ENCODE assay signal across 20 cellular contexts in the genomic region with DNA sequence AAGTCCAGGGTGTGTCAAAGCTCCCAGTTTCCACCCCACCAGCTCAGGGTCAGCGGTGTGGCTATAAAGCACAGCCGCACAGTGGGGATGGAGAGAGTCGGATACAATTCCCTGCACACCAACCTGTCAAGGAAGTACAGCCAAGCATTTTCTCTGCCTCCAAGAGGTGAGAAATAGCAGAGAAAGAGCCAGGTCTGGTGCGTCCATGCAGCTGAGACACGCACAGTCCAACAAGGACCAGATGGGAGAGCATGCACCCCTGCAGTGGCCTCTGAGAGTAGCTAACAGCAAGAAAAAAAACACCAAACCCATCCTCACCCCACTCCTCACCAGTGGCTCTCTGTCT.
DNase-seq lines count a peak whose midpoint lies in the region; ATAC-seq, FAIRE-seq and TF ChIP-seq lines count a peak whose summit lies in the region.
"Had no signal": no experiment of that assay in that cellular context is flagged by ENCODE, and none has a peak within 500 bp of the region (broad histone marks: within the 10 kb centered on the region; RNA-seq: fewer than 3 reads in every experiment).

No MANE protein-coding gene starts in this region.

- no peak overlapping the region for H3K14ac ChIP-seq in IMR-90 (replicated peaks; ENCODE audit: low read depth, low read length)
- H3K14ac ChIP-seq in H1 (ENCODE audit: insufficient read length): no peak overlapping the region

- H3K9ac ChIP-seq in IMR-90 (ENCODE audit: low read depth, low read length) (no peak overlapping the region), H1 (replicated peaks in 1 of 4; ENCODE audit: extremely low read depth in 1 of 4, low read depth in 3 of 4, low read length in 3 of 4) (no peak overlapping the region)
- H3K9ac ChIP-seq: BLaER1 treated with 17β-estradiol and CSF1 and Interleukin-3, amounts not matched to agents 10 nM and 100 nM; GM23248 had no signal

- BruUV-seq in A673 (replicated peaks; lab: Mats Ljungman, UMichigan) (no TSS peak), IMR-90 (replicated peaks; lab: Mats Ljungman, UMichigan) (no TSS peak)

- no peak overlapping the region for H2AK5ac ChIP-seq in IMR-90 (ENCODE audit: low read depth, low read length)
- H2AK5ac ChIP-seq in H1 (ENCODE audit: low read depth, low read length): no peak overlapping the region

- H3K4me1 ChIP-seq in A673 (ENCODE audit: insufficient read depth, low read length, poor library complexity, severe bottlenecking): peaks cover 16% of the 10 kb centered on the region
- H3K4me1 ChIP-seq in IMR-90 (ENCODE audit: control insufficient read depth, insufficient read depth, low read length): no peaks in the 10 kb centered on the region
- H3K4me1 ChIP-seq in H1 (replicated peaks in 1 of 4; ENCODE audit: control insufficient read depth in 3 of 4, insufficient read depth in 4 of 4, low read length in 3 of 4): peaks cover 2 to 9% (median 7%) of the 10 kb centered on the region in 4 experiments; a peak in 6 of 7 replicates
- no peaks in the 10 kb centered on the region for H3K4me1 ChIP-seq in suprapubic skin

- H3K23ac ChIP-seq in IMR-90 (ENCODE audit: low read depth, low read length): no peak overlapping the region
- H3K23ac ChIP-seq in H1 (ENCODE audit: insufficient read length): no peak overlapping the region

- H3K4me2 ChIP-seq in IMR-90 (ENCODE audit: low read depth, low read length) (no peak overlapping the region), H1 (ENCODE audit: insufficient read depth in 1 of 2, low read depth in 2 of 2, low read length in 2 of 2) (peak overlapping the region in 1 of 2 experiments; percentile 32; a peak in 1 of 4 replicates)
- H3K4me2 ChIP-seq: BLaER1 treated with 17β-estradiol and CSF1 and Interleukin-3, amounts not matched to agents 10 nM and 100 nM had no signal

- H3K18ac ChIP-seq in IMR-90 (ENCODE audit: low read depth, low read length) (no peak overlapping the region), H1 (ENCODE audit: extremely low read depth, low read length) (peak overlapping the region; percentile 48; the same call in 1 of the 2 replicates)

- intact Hi-C loops in A673 (cut with micrococcal nuclease; ENCODE audit: unreplicated experiment) (no loop called here), IMR-90 (cut with micrococcal nuclease) (no loop called here)

- no peak overlapping the region for H2AK9ac ChIP-seq in IMR-90 (replicated peaks; ENCODE audit: low read depth, low read length, poor library complexity)

- CTCF ChIA-PET in A673 (lab: Charles Lee): no interaction called here
- CTCF ChIA-PET in IMR-90 (lab: Yijun Ruan, JAX): no interaction called here
- CTCF ChIA-PET in H1 (lab: Charles Lee; ENCODE audit: partially characterized antibody): interaction anchor here (1.2 kb wide), 1 partner anchor 41 kb away, joined by 3 read pairs; no protein-coding TSS in a partner anchor

- H2BK12ac ChIP-seq in H1 (ENCODE audit: low read depth, low read length): no peak overlapping the region

- H3K27ac ChIP-seq in A673 (ENCODE audit: low read depth, low read length, poor library complexity, severe bottlenecking) (peak overlapping the region; percentile 49), IMR-90 (ENCODE audit: insufficient read depth, low read length) (no peak overlapping the region), H1 (ENCODE audit: low read depth, low read length) (no peak overlapping the region), suprapubic skin (no peak overlapping the region)
- H3K27ac ChIP-seq: BLaER1 treated with 17β-estradiol and CSF1 and Interleukin-3, amounts not matched to agents 10 nM and 100 nM; GM23248; HL-60 had no signal

- H3K4me3 ChIP-seq in A673 (ENCODE audit: low read depth, low read length, poor library complexity, severe bottlenecking): no peak overlapping the region
- H3K4me3 ChIP-seq in IMR-90 (ENCODE audit: insufficient read depth, low read depth, low read length): no peak overlapping the region
- H3K4me3 ChIP-seq in bronchial epithelial cell (ENCODE audit: low read depth, low read length): no peak overlapping the region
- 0 out of 8 replicates have a peak overlapping the region, but pooled peaks of 1 of the 4 experiments have one; percentile 0 for H3K4me3 ChIP-seq in H1 (ENCODE audit: extremely low read depth in 1 of 4, insufficient read depth in 2 of 4, low read depth in 3 of 4, low read length in 4 of 4)
- no peak overlapping the region for H3K4me3 ChIP-seq in suprapubic skin
- H3K4me3 ChIP-seq: BLaER1 treated with 17β-estradiol and CSF1 and Interleukin-3, amounts not matched to agents 10 nM and 100 nM; GM23248 had no signal

- dilution Hi-C loops in IMR-90 (cut with HindIII; ENCODE audit: low sequenced_read_pairs, unreplicated experiment): no loop called here

- H3K36me3 ChIP-seq in A673 (ENCODE audit: insufficient read depth, low read length, poor library complexity, severe bottlenecking): no peaks in the 10 kb centered on the region
- H3K36me3 ChIP-seq in IMR-90 (ENCODE audit: control insufficient read depth, insufficient read depth, low read length): no peaks in the 10 kb centered on the region
- H3K36me3 ChIP-seq in bronchial epithelial cell (ENCODE audit: control insufficient read depth, insufficient read depth, low read length): no peaks in the 10 kb centered on the region
- no peaks in the 10 kb centered on the region for H3K36me3 ChIP-seq in H1 (ENCODE audit: control insufficient read depth in 2 of 4, insufficient read depth in 4 of 4, low read length in 3 of 4)
- no peaks in the 10 kb centered on the region for H3K36me3 ChIP-seq in suprapubic skin
- H3K36me3 ChIP-seq: BLaER1 treated with 17β-estradiol and CSF1 and Interleukin-3, amounts not matched to agents 10 nM and 100 nM had no signal

- H3K79me2 ChIP-seq in H1 (ENCODE audit: control insufficient read depth in 1 of 2, insufficient read depth in 2 of 2, low read length in 2 of 2): no peaks in the 10 kb centered on the region

- 57% methylated on average over 2 of the region's 5 CpGs; no CpG with 5 or more reads in 1 of the 2 experiments for WGBS in IMR-90 (ENCODE audit: extremely low coverage in 2 of 2, insufficient read length in 1 of 2), 2 experiments
- 88% methylated on average over 5 of the region's 5 CpGs; no CpG with 5 or more reads in 1 of the 2 experiments for WGBS in H1 (ENCODE audit: extremely low coverage in 1 of 2, insufficient coverage in 1 of 2, insufficient read length in 1 of 2, insufficient replicate concordance in 2 of 2, low coverage in 1 of 2, low lambda C conversion rate in 2 of 2, missing lambda C conversion rate in 1 of 2), 2 experiments
- 93% methylated on average over 5 of the region's 5 CpGs for WGBS in suprapubic skin

- H3K9me1 ChIP-seq in IMR-90 (ENCODE audit: insufficient read depth, low read length): no peaks in the 10 kb centered on the region

- no peaks in the 10 kb centered on the region for H3K23me2 ChIP-seq in H1 (ENCODE audit: low read depth, low read length)

- H2AFZ ChIP-seq in IMR-90 (replicated peaks; ENCODE audit: low read length, poor library complexity): peak overlapping the region; percentile 6
- 0 out of 2 replicates have a peak overlapping the region, but pooled peaks have one; percentile 9 for H2AFZ ChIP-seq in H1 (ENCODE audit: low read length)
- H2AFZ ChIP-seq: GM23248 had no signal

- in situ Hi-C loops in IMR-90 (cut with MboI; ENCODE audit: low sequenced_read_pairs): no loop called here

- no peak overlapping the region for H3K4ac ChIP-seq in IMR-90 (ENCODE audit: low read depth, low read length)
- H3K4ac ChIP-seq in H1 (replicated peaks; ENCODE audit: insufficient read length, low read depth, low read length): no peak overlapping the region

- ATAC-seq in IMR-90 (ENCODE audit: low read depth) (no peak), HG02852 (IDR thresholded peaks at IDR 0.05; ENCODE audit: unreplicated experiment) (no peak)

- TF ChIP-seq CTCF in A673 (conservative IDR thresholded peaks at IDR 0.05; ENCODE audit: low read depth, low read length) (no peak), IMR-90 (conservative IDR thresholded peaks at IDR 0.05; ENCODE audit: low read depth, low read length) (no peak), bronchial epithelial cell (IDR thresholded peaks at IDR 0.05; ENCODE audit: insufficient read depth, low read length, severe bottlenecking) (no peak), H1 (IDR thresholded peaks at IDR 0.05; ENCODE audit: control extremely low read depth in 1 of 3, insufficient read depth in 1 of 3, low read depth in 1 of 3, low read length in 3 of 3) (no peak), suprapubic skin (IDR thresholded peaks at IDR 0.05) (no peak)

- TF ChIP-seq EP300 in H1 (IDR thresholded peaks at IDR 0.05; ENCODE audit: borderline replicate concordance in 1 of 2, low read depth in 2 of 2, low read length in 2 of 2) (no peak), suprapubic skin (IDR thresholded peaks at IDR 0.05) (no peak)

- FAIRE-seq in bronchial epithelial cell (lab: Jason Lieb, UNC) (peak; percentile 80), H1 (lab: Jason Lieb, UNC) (no peak), HTR-8/SVneo (lab: Jason Lieb, UNC) (no peak)
- FAIRE-seq: G401.6 had no signal

- H3K79me1 ChIP-seq in IMR-90 (ENCODE audit: low read depth in 1 of 2, low read length in 2 of 2): no peaks in the 10 kb centered on the region
- no peaks in the 10 kb centered on the region for H3K79me1 ChIP-seq in H1 (ENCODE audit: low read depth, low read length)

- H4K5ac ChIP-seq in IMR-90 (ENCODE audit: low read depth, low read length) (no peak overlapping the region), H1 (ENCODE audit: insufficient read length, low read depth, low read length) (no peak overlapping the region)

- DNase-seq in A673 (ENCODE audit: low spot score) (no peak), IMR-90 (no peak), bronchial epithelial cell (ENCODE audit: low read depth) (no peak), H1 (ENCODE audit: low read depth in 1 of 2, low spot score in 2 of 2) (no peak), suprapubic skin (ENCODE audit: low spot score in 2 of 2) (no peak), HTR-8/SVneo (ENCODE audit: insufficient read length, low spot score) (no peak), hepatic stellate cell (ENCODE audit: low spot score) (no peak)
- DNase-seq: 8988T; ACHN; Calu3; CD4-positive, CD25-positive, alpha-beta regulatory T cell; DMS 273 treated with DMSO at 0.1 percent for 48 hours; DMS79; HCEC 1CT; HFFc6 had no signal

- H2BK5ac ChIP-seq in IMR-90 (ENCODE audit: low read depth, low read length, poor library complexity, severe bottlenecking) (no peak overlapping the region), H1 (ENCODE audit: low read depth, low read length) (peak overlapping the region; percentile 40; the same call in 1 of the 2 replicates)

- H4K20me1 ChIP-seq in IMR-90 (ENCODE audit: insufficient read depth, low read length) (no peaks in the 10 kb centered on the region), H1 (replicated peaks in 1 of 2; ENCODE audit: control insufficient read depth in 1 of 2, insufficient read depth in 2 of 2, low read length in 2 of 2) (no peaks in the 10 kb centered on the region)
- H4K20me1 ChIP-seq: BLaER1 treated with 17β-estradiol and CSF1 and Interleukin-3, amounts not matched to agents 10 nM and 100 nM had no signal

- TF ChIP-seq POLR2A in IMR-90 (IDR thresholded peaks at IDR 0.05; ENCODE audit: low read depth, low read length): no peak
- TF ChIP-seq POLR2A in H1 (IDR thresholded peaks at IDR 0.05; ENCODE audit: control extremely low read depth in 1 of 2, low read depth in 2 of 2, low read length in 2 of 2): no peak
- no peak for TF ChIP-seq POLR2A in suprapubic skin (IDR thresholded peaks at IDR 0.05)

- H4K8ac ChIP-seq in IMR-90 (ENCODE audit: low read depth in 2 of 2, low read length in 2 of 2) (no peak overlapping the region), H1 (ENCODE audit: extremely low read depth, insufficient read depth, low read length) (no peak overlapping the region)

- no peak overlapping the region for H2BK120ac ChIP-seq in IMR-90 (ENCODE audit: low read depth, low read length)
- H2BK120ac ChIP-seq in H1 (replicated peaks; ENCODE audit: low read depth, low read length): no peak overlapping the region

- TF ChIP-seq RAD21 in IMR-90 (IDR thresholded peaks at IDR 0.05; ENCODE audit: low read length) (no peak), H1 (IDR thresholded peaks at IDR 0.05 in 1 of 2, conservative IDR thresholded peaks at IDR 0.05 in 1 of 2; ENCODE audit: low read depth in 2 of 2, low read length in 2 of 2) (no peak)

- H3K27me3 ChIP-seq in A673 (replicated peaks; ENCODE audit: insufficient read depth, low read depth, low read length, poor library complexity) (no peaks in the 10 kb centered on the region), IMR-90 (ENCODE audit: control insufficient read depth, insufficient read depth, low read length) (peaks cover 12% of the 10 kb centered on the region), bronchial epithelial cell (ENCODE audit: control insufficient read depth, insufficient read depth, low read length) (no peaks in the 10 kb centered on the region), H1 (replicated peaks in 1 of 4; ENCODE audit: control insufficient read depth in 3 of 4, extremely low read depth in 1 of 4, insufficient read depth in 3 of 4, low read length in 3 of 4) (peaks cover 0 to 2% (median 0%) of the 10 kb centered on the region in 4 experiments; a peak in 1 of 7 replicates), suprapubic skin (no peaks in the 10 kb centered on the region)
- H3K27me3 ChIP-seq: BLaER1 treated with 17β-estradiol and CSF1 and Interleukin-3, amounts not matched to agents 10 nM and 100 nM had no signal

- H2BK20ac ChIP-seq in IMR-90 (ENCODE audit: low read depth, low read length) (no peak overlapping the region), H1 (ENCODE audit: low read length) (no peak overlapping the region)

- POLR2A ChIA-PET in A673 (lab: Charles Lee; ENCODE audit: low non-redundant PET) (no interaction called here), IMR-90 (lab: Charles Lee; ENCODE audit: unreplicated experiment) (no interaction called here), H1 (lab: Charles Lee; ENCODE audit: partially characterized antibody) (interaction anchor here (0.6 to 1.3 kb wide), 3 partner anchors 11 to 88 kb away, joined by 3 read pairs; no protein-coding TSS in a partner anchor)

- H3K9me3 ChIP-seq in A673 (ENCODE audit: low read depth, low read length, poor library complexity, severe bottlenecking) (no peaks in the 10 kb centered on the region), IMR-90 (ENCODE audit: control insufficient read depth, insufficient read depth, low read length) (no peaks in the 10 kb centered on the region), H1 (ENCODE audit: insufficient read depth in 2 of 2, low read depth in 1 of 2, low read length in 1 of 2) (no peaks in the 10 kb centered on the region; a peak in 1 of 4 replicates), suprapubic skin (no peaks in the 10 kb centered on the region)

- H4K91ac ChIP-seq in IMR-90 (ENCODE audit: insufficient read depth, low read depth, low read length): no peak overlapping the region
- no peak overlapping the region for H4K91ac ChIP-seq in H1 (replicated peaks; ENCODE audit: insufficient read length, low read length)

- H2BK15ac ChIP-seq in IMR-90 (ENCODE audit: low read depth, low read length) (no peak overlapping the region), H1 (ENCODE audit: low read length) (no peak overlapping the region)

- H3K56ac ChIP-seq in IMR-90 (ENCODE audit: extremely low read depth, insufficient read depth, low read length) (no peak overlapping the region), H1 (replicated peaks; ENCODE audit: insufficient read length, low read depth, low read length) (no peak overlapping the region)
